ENCODE assay signal across 11 cellular contexts in genomic region chr20:12838261-12838866, GRCh38.
DNase-seq lines count a peak whose midpoint lies in the region; ATAC-seq and TF ChIP-seq lines count a peak whose summit lies in the region.
"Had no signal": no experiment of that assay in that cellular context is flagged by ENCODE, and none has a peak within 500 bp of the region (broad histone marks: within the 10 kb centered on the region; RNA-seq: fewer than 3 reads in every experiment).

No MANE protein-coding gene starts in this region.

- ATAC-seq in heart right ventricle (no peak), GM21619 (IDR thresholded peaks at IDR 0.05; ENCODE audit: unreplicated experiment) (no peak)

- intact Hi-C loops in heart right ventricle (cut with DNase I) = no loop called here
- intact Hi-C loops in activated T-helper 1 cell treated with anti-CD3 and anti-CD28 coated beads, Interleukin-12 subunit alpha, Interleukin-12 subunit beta, Interleukin-2, Interleukin-4 antibody, amounts not matched to agents 30 ng/mL and 10 ng/mL and 1 ng/mL, durations not matched to agents 14 hours and 24 hours and 36 hours (cut with micrococcal nuclease) = no loop called here

- no peaks in the 10 kb centered on the region for H3K4me1 ChIP-seq in cardiac muscle cell (ENCODE audit: low read depth)
- no peaks in the 10 kb centered on the region for H3K4me1 ChIP-seq in heart right ventricle
- H3K4me1 ChIP-seq in smooth muscle cell (ENCODE audit: low read depth) = no peaks in the 10 kb centered on the region
- H3K4me1 ChIP-seq: adrenal gland had no signal

- H3K9me3 Mint-ChIP-seq in activated T-helper 1 cell treated with anti-CD3 and anti-CD28 coated beads, Interleukin-12 subunit alpha, Interleukin-12 subunit beta, Interleukin-2, Interleukin-4 antibody, amounts not matched to agents 30 ng/mL and 10 ng/mL and 1 ng/mL, durations not matched to agents 14 hours and 24 hours and 36 hours = no peaks in the 10 kb centered on the region

- no peaks in the 10 kb centered on the region for H3K27me3 Mint-ChIP-seq in activated T-helper 1 cell treated with anti-CD3 and anti-CD28 coated beads, Interleukin-12 subunit alpha, Interleukin-12 subunit beta, Interleukin-2, Interleukin-4 antibody, amounts not matched to agents 30 ng/mL and 10 ng/mL and 1 ng/mL, durations not matched to agents 14 hours and 24 hours and 36 hours (ENCODE audit: insufficient read depth)
- H3K27me3 Mint-ChIP-seq: IgD-negative memory B cell had no signal

- H3K79me2 ChIP-seq in smooth muscle cell (ENCODE audit: low read depth) = no peaks in the 10 kb centered on the region

- H3K27me3 ChIP-seq in cardiac muscle cell = peaks cover 5% of the 10 kb centered on the region
- no peaks in the 10 kb centered on the region for H3K27me3 ChIP-seq in heart right ventricle
- H3K27me3 ChIP-seq in smooth muscle cell (ENCODE audit: low read depth) = peaks cover 4% of the 10 kb centered on the region
- H3K27me3 ChIP-seq: adrenal gland had no signal

- H3K36me3 Mint-ChIP-seq in activated T-helper 1 cell treated with anti-CD3 and anti-CD28 coated beads, Interleukin-12 subunit alpha, Interleukin-12 subunit beta, Interleukin-2, Interleukin-4 antibody, amounts not matched to agents 30 ng/mL and 10 ng/mL and 1 ng/mL, durations not matched to agents 14 hours and 24 hours and 36 hours (ENCODE audit: low read depth) = no peaks in the 10 kb centered on the region
- H3K36me3 Mint-ChIP-seq: IgD-negative memory B cell had no signal

- H3K36me3 ChIP-seq in cardiac muscle cell (no peaks in the 10 kb centered on the region), heart right ventricle (no peaks in the 10 kb centered on the region), smooth muscle cell (ENCODE audit: low read depth) (no peaks in the 10 kb centered on the region)
- H3K36me3 ChIP-seq: adrenal gland had no signal

- no peaks in the 10 kb centered on the region for H4K20me1 ChIP-seq in smooth muscle cell (ENCODE audit: low read depth)

- no peaks in the 10 kb centered on the region for H3K9me3 ChIP-seq in cardiac muscle cell (ENCODE audit: low read depth)
- no peaks in the 10 kb centered on the region for H3K9me3 ChIP-seq in heart right ventricle
- no peaks in the 10 kb centered on the region for H3K9me3 ChIP-seq in smooth muscle cell (replicated peaks; ENCODE audit: low read depth)
- H3K9me3 ChIP-seq: adrenal gland had no signal

- TF ChIP-seq CTCF in cardiac muscle cell (IDR thresholded peaks at IDR 0.05; ENCODE audit: low read depth, low read length) (peak; percentile 15), heart right ventricle (IDR thresholded peaks at IDR 0.05) (peak in 3 of 9 donors; percentile 5 to 20 (median 9)), LNCaP clone FGC (IDR thresholded peaks at IDR 0.05; ENCODE audit: control insufficient read depth, extremely low read depth, insufficient read depth) (peak; percentile 58), cardiac fibroblast (IDR thresholded peaks at IDR 0.05; ENCODE audit: low read depth, low read length) (peak; percentile 6), smooth muscle cell (IDR thresholded peaks at IDR 0.05; ENCODE audit: borderline replicate concordance, insufficient read depth, poor library complexity, severe bottlenecking) (peak; percentile 28)

- H3K4me1 Mint-ChIP-seq in activated T-helper 1 cell treated with anti-CD3 and anti-CD28 coated beads, Interleukin-12 subunit alpha, Interleukin-12 subunit beta, Interleukin-2, Interleukin-4 antibody, amounts not matched to agents 30 ng/mL and 10 ng/mL and 1 ng/mL, durations not matched to agents 14 hours and 24 hours and 36 hours (ENCODE audit: low read depth) = no peaks in the 10 kb centered on the region
- H3K4me1 Mint-ChIP-seq: IgD-negative memory B cell had no signal

- H3K27ac ChIP-seq in cardiac muscle cell = no peak overlapping the region
- H3K27ac ChIP-seq in heart right ventricle = no peak overlapping the region
- no peak overlapping the region for H3K27ac ChIP-seq in smooth muscle cell (ENCODE audit: low read depth)
- H3K27ac ChIP-seq: adrenal gland had no signal

- no peak overlapping the region for H3K4me2 ChIP-seq in smooth muscle cell

- H3K4me3 Mint-ChIP-seq in activated T-helper 1 cell treated with anti-CD3 and anti-CD28 coated beads, Interleukin-12 subunit alpha, Interleukin-12 subunit beta, Interleukin-2, Interleukin-4 antibody, amounts not matched to agents 30 ng/mL and 10 ng/mL and 1 ng/mL, durations not matched to agents 14 hours and 24 hours and 36 hours = no peak overlapping the region
- H3K4me3 Mint-ChIP-seq: IgD-negative memory B cell had no signal

- no peak overlapping the region for H2AFZ ChIP-seq in smooth muscle cell (ENCODE audit: low read depth)

- no peak overlapping the region for H3K9ac ChIP-seq in smooth muscle cell (ENCODE audit: low read depth)

- no peak for DNase-seq in cardiac muscle cell (ENCODE audit: low read depth in 1 of 2, low spot score in 1 of 2)
- DNase-seq in heart right ventricle = no peak
- DNase-seq in LNCaP clone FGC (ENCODE audit: low read depth) = peak; percentile 1
- no peak for DNase-seq in cardiac fibroblast (ENCODE audit: low read depth in 2 of 2)
- no peak for DNase-seq in smooth muscle cell (lab: John Stamatoyannopoulos, UW; ENCODE audit: unreplicated experiment)
- DNase-seq in activated T-helper 1 cell treated with anti-CD3 and anti-CD28 coated beads, Interleukin-12 subunit alpha, Interleukin-12 subunit beta, Interleukin-2, Interleukin-4 antibody, amounts not matched to agents 30 ng/mL and 10 ng/mL and 1 ng/mL, durations not matched to agents 14 hours and 24 hours and 36 hours (ENCODE audit: low spot score) = no peak
- DNase-seq in retina = no peak
- DNase-seq: adrenal gland, NCI-H2171 treated with DMSO at 0.1 percent for 48 hours had no signal

- H3F3A ChIP-seq in smooth muscle cell (ENCODE audit: low read depth) = no peaks in the 10 kb centered on the region

- no peak overlapping the region for H3K27ac Mint-ChIP-seq in activated T-helper 1 cell treated with anti-CD3 and anti-CD28 coated beads, Interleukin-12 subunit alpha, Interleukin-12 subunit beta, Interleukin-2, Interleukin-4 antibody, amounts not matched to agents 30 ng/mL and 10 ng/mL and 1 ng/mL, durations not matched to agents 14 hours and 24 hours and 36 hours
- H3K27ac Mint-ChIP-seq: IgD-negative memory B cell had no signal

- 77 to 81% methylated on average over 3 of the region's 3 CpGs for WGBS in heart right ventricle, 2 donors
- WGBS in smooth muscle cell (ENCODE audit: low lambda C conversion rate) = 85% methylated on average over 3 of the region's 3 CpGs

- H3K4me3 ChIP-seq in cardiac muscle cell = no peak overlapping the region
- no peak overlapping the region for H3K4me3 ChIP-seq in heart right ventricle
- H3K4me3 ChIP-seq in LNCaP clone FGC (ENCODE audit: low read depth, low read length) = no peak overlapping the region
- no peak overlapping the region for H3K4me3 ChIP-seq in cardiac fibroblast (replicated peaks in 1 of 2; ENCODE audit: low read depth in 2 of 2, low read length in 2 of 2)
- H3K4me3 ChIP-seq in smooth muscle cell = no peak overlapping the region
- H3K4me3 ChIP-seq: adrenal gland had no signal
